In the genomic region with DNA sequence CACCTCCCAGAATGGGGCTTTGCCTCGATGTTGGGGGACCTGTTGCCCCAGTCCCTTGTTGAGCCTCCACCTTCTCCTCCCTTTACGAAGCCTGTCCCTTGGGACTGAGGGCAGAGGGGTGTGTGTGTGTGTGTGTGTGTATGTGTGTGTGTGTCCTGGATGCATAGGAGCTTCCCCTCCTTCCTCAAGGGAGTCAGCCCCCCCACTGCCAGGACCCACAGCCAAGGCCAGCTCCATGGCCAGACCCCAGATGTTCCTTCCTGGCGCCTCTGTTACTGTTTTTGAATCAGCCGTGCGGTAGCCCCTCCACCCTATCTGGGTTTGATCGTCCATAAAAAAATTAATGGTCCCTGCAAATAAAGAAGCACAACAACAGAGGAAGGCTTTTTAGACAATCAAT, we compare ENCODE assay signal across 23 cellular contexts. TPM values are rescaled to one million over a fixed set of nuclear protein-coding genes. Genes with fewer than 3 reads are reported as not detected.
DNase-seq lines count a peak whose midpoint lies in the region; ATAC-seq, FAIRE-seq and TF ChIP-seq lines count a peak whose summit lies in the region.
"Had no signal": no experiment of that assay in that cellular context is flagged by ENCODE, and none has a peak within 500 bp of the region (broad histone marks: within the 10 kb centered on the region; RNA-seq: fewer than 3 reads in every experiment).

No MANE protein-coding gene starts in this region.

- CTCF ChIA-PET in HepG2 (lab: Yijun Ruan, JAX; ENCODE audit: low intra/inter-chr PET ratio, low total read pairs), result no interaction called here

- H3K79me2 ChIP-seq in Loucy (ENCODE audit: insufficient read depth, low read length) (no peaks in the 10 kb centered on the region), HepG2 (ENCODE audit: insufficient read depth, low read length) (no peaks in the 10 kb centered on the region)

- H3K4me2 ChIP-seq in Loucy (ENCODE audit: low read depth, low read length, poor library complexity, severe bottlenecking) (no peak overlapping the region), HepG2 (ENCODE audit: low read depth, low read length) (no peak overlapping the region)
- H3K4me2 ChIP-seq: KMS-11 had no signal

- TF ChIP-seq EP300 in HepG2 (IDR thresholded peaks at IDR 0.05; ENCODE audit: low read depth in 2 of 2, low read length in 2 of 2) (no peak), HepG2 (CRISPR knock-in tag; IDR thresholded peaks at IDR 0.05; ENCODE audit: borderline replicate concordance) (no peak)

- H3K36me3 ChIP-seq in Loucy (ENCODE audit: insufficient read depth, low read length) (no peaks in the 10 kb centered on the region), kidney (ENCODE audit: control insufficient read depth in 1 of 2, insufficient read depth in 2 of 2, low read length in 2 of 2) (no peaks in the 10 kb centered on the region), HepG2 (replicated peaks in 1 of 2; ENCODE audit: control insufficient read depth in 1 of 2, insufficient read depth in 2 of 2, low read length in 2 of 2) (no peaks in the 10 kb centered on the region)
- H3K36me3 ChIP-seq: SJSA1 had no signal

- H2AFZ ChIP-seq in Loucy (ENCODE audit: low read length), result no peak overlapping the region
- H2AFZ ChIP-seq in HepG2 (ENCODE audit: low read length), result no peak overlapping the region

- no peak for ATAC-seq in natural killer cell treated with Interleukin-12 subunit alpha and Interleukin-12 subunit beta and Interleukin-15 and Interleukin-18, amount 100 ng/mL, for 72 hours
- ATAC-seq in natural killer cell, result no peak
- ATAC-seq in HepG2, result no peak
- ATAC-seq in GM19452 (IDR thresholded peaks at IDR 0.05; ENCODE audit: unreplicated experiment), result no peak
- ATAC-seq: CD8-positive, alpha-beta T cell; HCT116 had no signal

- TF ChIP-seq CTCF in natural killer cell (IDR thresholded peaks at IDR 0.05) (no peak), Loucy (conservative IDR thresholded peaks at IDR 0.05; ENCODE audit: low read length) (no peak), kidney (IDR thresholded peaks at IDR 0.05; ENCODE audit: borderline replicate concordance, extremely low read depth, insufficient read depth) (no peak), HepG2 (CRISPR knock-in tag; IDR thresholded peaks at IDR 0.05) (no peak)

- 58% methylated on average over 5 of the region's 6 CpGs for WGBS in HepG2 (ENCODE audit: low lambda C conversion rate)

- H3K4me3 ChIP-seq in Loucy (ENCODE audit: low read length, poor library complexity, severe bottlenecking) (no peak overlapping the region), kidney (ENCODE audit: low read length in 2 of 2) (no peak overlapping the region), HepG2 (replicated peaks in 1 of 3; ENCODE audit: insufficient read depth in 1 of 3, low read depth in 2 of 3, low read length in 3 of 3) (no peak overlapping the region)
- H3K4me3 ChIP-seq: SJSA1 had no signal

- H3K27me3 ChIP-seq in Loucy (ENCODE audit: insufficient read depth, low read length, poor library complexity, severe bottlenecking) (no peaks in the 10 kb centered on the region), HepG2 (ENCODE audit: control insufficient read depth in 1 of 2, insufficient read depth in 2 of 2, low read length in 2 of 2) (peaks cover 8 to 51% of the 10 kb centered on the region in 2 experiments; a peak in 4 of 5 replicates)
- H3K27me3 ChIP-seq: SJSA1 had no signal

- POLR2A ChIA-PET in HepG2 (lab: Yijun Ruan, JAX), result no interaction called here

- TF ChIP-seq POLR2A in HepG2 (IDR thresholded peaks at IDR 0.05; ENCODE audit: insufficient read depth in 1 of 2, low read depth in 2 of 2, low read length in 2 of 2), result no peak

- H3K9me3 ChIP-seq in Loucy (ENCODE audit: insufficient read depth, low read depth, low read length), result no peaks in the 10 kb centered on the region
- no peaks in the 10 kb centered on the region for H3K9me3 ChIP-seq in kidney (ENCODE audit: control insufficient read depth in 1 of 2, low read length in 2 of 2)
- no peaks in the 10 kb centered on the region for H3K9me3 ChIP-seq in HepG2 (ENCODE audit: low read length)
- H3K9me3 ChIP-seq: SJSA1 had no signal

- no peaks in the 10 kb centered on the region for H3K9me2 ChIP-seq in Loucy (replicated peaks; ENCODE audit: low read depth, low read length)

- H3K4me1 Mint-ChIP-seq in natural killer cell treated with Interleukin-12 subunit alpha and Interleukin-12 subunit beta and Interleukin-15 and Interleukin-18, amount 100 ng/mL, for 72 hours (ENCODE audit: low read depth in 2 of 2), result peaks cover 0 to 8% of the 10 kb centered on the region in 2 donors
- peaks cover 0 to 10% of the 10 kb centered on the region in 2 donors for H3K4me1 Mint-ChIP-seq in natural killer cell

- H3K27ac ChIP-seq in kidney (ENCODE audit: low read depth in 2 of 2, low read length in 2 of 2), result no peak overlapping the region
- H3K27ac ChIP-seq in HepG2 (ENCODE audit: extremely low read length, insufficient read depth, low read length), result no peak overlapping the region
- H3K27ac ChIP-seq: KMS-11, SJSA1 had no signal

- DNase-seq in natural killer cell treated with Interleukin-12 subunit alpha and Interleukin-12 subunit beta and Interleukin-15 and Interleukin-18, amount 100 ng/mL, for 72 hours (ENCODE audit: low spot score), result peak; percentile 18
- DNase-seq in natural killer cell (no peak), kidney (peak; percentile 35), retina (peak; percentile 27), HepG2 (ENCODE audit: low spot score) (no peak)
- no peak for DNase-seq in activated T-cell treated with anti-CD3 and anti-CD28 coated beads, Interleukin-2, amount 50 U/mL, for 1 hour
- DNase-seq: CD8-positive, alpha-beta T cell; GOT3; IMR-90; MV-4-11; NCI-H1694 treated with DMSO at 0.1 percent for 48 hours; NCI-H226; NK-92 treated with Interleukin-12 subunit alpha and Interleukin-12 subunit beta, amount 100 ng/mL, for 24 hours had no signal

- H3F3A ChIP-seq in Loucy (ENCODE audit: low read depth), result no peaks in the 10 kb centered on the region

- H3K9me3 Mint-ChIP-seq in natural killer cell treated with Interleukin-12 subunit alpha and Interleukin-12 subunit beta and Interleukin-15 and Interleukin-18, amount 100 ng/mL, for 72 hours, result no peaks in the 10 kb centered on the region
- H3K9me3 Mint-ChIP-seq in natural killer cell, result no peaks in the 10 kb centered on the region
- H3K9me3 Mint-ChIP-seq: CD8-positive, alpha-beta T cell had no signal

- TF ChIP-seq RAD21 in HepG2 (CRISPR knock-in tag; IDR thresholded peaks at IDR 0.05), result no peak

- H3K4me3 Mint-ChIP-seq in natural killer cell treated with Interleukin-12 subunit alpha and Interleukin-12 subunit beta and Interleukin-15 and Interleukin-18, amount 100 ng/mL, for 72 hours, result no peak overlapping the region
- H3K4me3 Mint-ChIP-seq in natural killer cell, result no peak overlapping the region
- H3K4me3 Mint-ChIP-seq: CD8-positive, alpha-beta T cell had no signal

- no peaks in the 10 kb centered on the region for H3K36me3 Mint-ChIP-seq in natural killer cell treated with Interleukin-12 subunit alpha and Interleukin-12 subunit beta and Interleukin-15 and Interleukin-18, amount 100 ng/mL, for 72 hours
- H3K36me3 Mint-ChIP-seq in natural killer cell, result no peaks in the 10 kb centered on the region
- H3K36me3 Mint-ChIP-seq: CD8-positive, alpha-beta T cell had no signal

- H3K9ac ChIP-seq in Loucy (ENCODE audit: low read depth, low read length, poor library complexity, severe bottlenecking) (peak overlapping the region; percentile 18), kidney (ENCODE audit: low read length in 2 of 2) (no peak overlapping the region), HepG2 (ENCODE audit: insufficient read depth, low read depth, low read length) (no peak overlapping the region)
- H3K9ac ChIP-seq: KMS-11 had no signal

- in situ Hi-C loops in HepG2 (cut with HindIII; ENCODE audit: extremely low pct_ligation_motif_present, low pct_unique_long_range_greater_than_20kb), result no loop called here

- BruUV-seq in HepG2 (replicated peaks; lab: Mats Ljungman, UMichigan), result no TSS peak

- no peak overlapping the region for H3K27ac Mint-ChIP-seq in natural killer cell treated with Interleukin-12 subunit alpha and Interleukin-12 subunit beta and Interleukin-15 and Interleukin-18, amount 100 ng/mL, for 72 hours
- H3K27ac Mint-ChIP-seq in natural killer cell, result no peak overlapping the region
- H3K27ac Mint-ChIP-seq: CD8-positive, alpha-beta T cell had no signal

- no peaks in the 10 kb centered on the region for H3K27me3 Mint-ChIP-seq in natural killer cell treated with Interleukin-12 subunit alpha and Interleukin-12 subunit beta and Interleukin-15 and Interleukin-18, amount 100 ng/mL, for 72 hours
- no peaks in the 10 kb centered on the region for H3K27me3 Mint-ChIP-seq in natural killer cell (ENCODE audit: low read depth in 2 of 2)

- intact Hi-C loops in natural killer cell (cut with micrococcal nuclease) (no loop called here), kidney (cut with DNase I) (no loop called here), HepG2 (cut with micrococcal nuclease; ENCODE audit: unreplicated experiment) (no loop called here)

- H4K20me1 ChIP-seq in Loucy (ENCODE audit: insufficient read depth, low read length, poor library complexity, severe bottlenecking) (no peaks in the 10 kb centered on the region), HepG2 (ENCODE audit: insufficient read depth, low read length) (no peaks in the 10 kb centered on the region)

- H3K4me1 ChIP-seq in Loucy (ENCODE audit: insufficient read depth, low read length, poor library complexity, severe bottlenecking), result peaks cover 42% of the 10 kb centered on the region
- peaks cover 0 to 2% of the 10 kb centered on the region in 2 donors for H3K4me1 ChIP-seq in kidney (ENCODE audit: control insufficient read depth in 1 of 2, insufficient read depth in 1 of 2, low read depth in 1 of 2, low read length in 2 of 2)
- peaks cover 37% of the 10 kb centered on the region for H3K4me1 ChIP-seq in HepG2 (ENCODE audit: insufficient read depth, low read length)

- FAIRE-seq in kidney (lab: Jason Lieb, UNC) (no peak), HepG2 (lab: Jason Lieb, UNC) (no peak)
- FAIRE-seq: G401.6, GM12892, HTR-8/SVneo, RCC 7860 had no signal

RNA-seq across cellular contexts. Expression of gene DOK4, which starts 17.7 kb away (rescaled TPM):
- total RNA-seq in natural killer cell treated with Interleukin-12 subunit alpha and Interleukin-12 subunit beta and Interleukin-15 and Interleukin-18, amount 100 ng/mL, for 72 hours, result 1 to 10 TPM; 4.2 to 6.5 TPM
- total RNA-seq in natural killer cell (1 to 10 TPM in 2 of 3 donors, under 1 TPM in 1; 0.75 to 2.5 (median 1.5) TPM), kidney (63.7 TPM), HepG2 (2016; rRNA removed; fragmentation: Illumina TruSeq; extraction: Trizol) (52.7 and 55.5 TPM in 2 replicates)
- polyA plus RNA-seq in kidney (ENCODE audit: insufficient read depth, low read depth, low replicate concordance) (57.2 TPM), HepG2 (2011; rRNA removed) (70.0 and 92.5 TPM in 2 replicates)
- 23.8 and 26.8 TPM in 2 replicates for total RNA-seq in HepG2 (2016; cell fraction: cytosol; rRNA removed; fragmentation: Illumina TruSeq; extraction: Trizol; ENCODE audit: low read depth)
- 51.4 and 51.5 TPM in 2 replicates for total RNA-seq in HepG2 (2016; cell fraction: insoluble cytoplasmic fraction; rRNA removed; fragmentation: Illumina TruSeq; extraction: Trizol)
- total RNA-seq in HepG2 (2016; cell fraction: membrane; rRNA removed; fragmentation: Illumina TruSeq; extraction: Trizol), result 58.5 and 70.1 TPM in 2 replicates
- 32.8 and 34.6 TPM in 2 replicates for total RNA-seq in HepG2 (2016; cell fraction: nucleus; rRNA removed; fragmentation: Illumina TruSeq; extraction: Trizol)
- polyA plus RNA-seq in HepG2 (2011; cell fraction: cytosol; rRNA removed), result 59.9 and 66.8 TPM in 2 replicates
- 136 and 138 TPM in 2 replicates for polyA plus RNA-seq in HepG2 (2011; cell fraction: nucleus; rRNA removed)
- 41.9 and 45.8 TPM in 2 replicates for polyA plus RNA-seq in HepG2 (2012)
- 31.1 and 35.0 TPM in 2 replicates for polyA plus RNA-seq in HepG2 (2016; cell fraction: cytosol; fragmentation: Illumina TruSeq; extraction: Trizol; ENCODE audit: low read depth)
- 59.2 and 63.5 TPM in 2 replicates for polyA plus RNA-seq in HepG2 (2016; cell fraction: insoluble cytoplasmic fraction; fragmentation: Illumina TruSeq; extraction: Trizol; ENCODE audit: low read depth)
- 57.7 and 60.6 TPM in 2 replicates for polyA plus RNA-seq in HepG2 (2016; cell fraction: membrane; fragmentation: Illumina TruSeq; extraction: Trizol; ENCODE audit: low read depth)
- 72.2 and 73.9 TPM in 2 replicates for polyA plus RNA-seq in HepG2 (2016; cell fraction: nucleus; fragmentation: Illumina TruSeq; extraction: Trizol; ENCODE audit: insufficient read depth, low read depth)
- 45.3 and 104 TPM in 2 replicates for polyA minus RNA-seq in HepG2 (2011; rRNA and poly(A)+ RNA removed; ENCODE audit: low replicate concordance)
- 28.8 and 30.7 TPM in 2 replicates for polyA minus RNA-seq in HepG2 (2011; cell fraction: cytosol; rRNA and poly(A)+ RNA removed)
- 20.1 and 26.6 TPM in 2 replicates for polyA minus RNA-seq in HepG2 (2011; cell fraction: nucleus; rRNA and poly(A)+ RNA removed)

RNA-seq across cellular contexts. Expression of gene CCDC102A, which starts 32.4 kb away (rescaled TPM):
- 10 to 100 TPM; 13.9 to 21.5 TPM for total RNA-seq in natural killer cell treated with Interleukin-12 subunit alpha and Interleukin-12 subunit beta and Interleukin-15 and Interleukin-18, amount 100 ng/mL, for 72 hours
- total RNA-seq in natural killer cell (10 to 100 TPM; 15.5 to 24.4 (median 17.1) TPM), kidney (11.9 TPM), HepG2 (2016; rRNA removed; fragmentation: Illumina TruSeq; extraction: Trizol) (0.91 and 2.1 TPM in 2 replicates)
- polyA plus RNA-seq in kidney (ENCODE audit: insufficient read depth, low read depth, low replicate concordance) (5.7 TPM), HepG2 (2011; rRNA removed) (2.7 and 2.8 TPM in 2 replicates)
- 0.71 TPM in 2 replicates for total RNA-seq in HepG2 (2016; cell fraction: cytosol; rRNA removed; fragmentation: Illumina TruSeq; extraction: Trizol; ENCODE audit: low read depth)
- total RNA-seq in HepG2 (2016; cell fraction: insoluble cytoplasmic fraction; rRNA removed; fragmentation: Illumina TruSeq; extraction: Trizol), result 1.1 and 2.8 TPM in 2 replicates
- 1.1 and 1.3 TPM in 2 replicates for total RNA-seq in HepG2 (2016; cell fraction: membrane; rRNA removed; fragmentation: Illumina TruSeq; extraction: Trizol)
- 0.41 and 1.0 TPM in 2 replicates for total RNA-seq in HepG2 (2016; cell fraction: nucleus; rRNA removed; fragmentation: Illumina TruSeq; extraction: Trizol)
- 2.3 and 3.2 TPM in 2 replicates for polyA plus RNA-seq in HepG2 (2011; cell fraction: cytosol; rRNA removed)
- 2.6 and 2.8 TPM in 2 replicates for polyA plus RNA-seq in HepG2 (2011; cell fraction: nucleus; rRNA removed)
- 0.34 and 1.0 TPM in 2 replicates for polyA plus RNA-seq in HepG2 (2012)
- polyA plus RNA-seq in HepG2 (2016; cell fraction: cytosol; fragmentation: Illumina TruSeq; extraction: Trizol; ENCODE audit: low read depth), result 0.34 and 0.49 TPM in 2 replicates
- polyA plus RNA-seq in HepG2 (2016; cell fraction: insoluble cytoplasmic fraction; fragmentation: Illumina TruSeq; extraction: Trizol; ENCODE audit: low read depth), result 1.2 TPM in 2 replicates
- polyA plus RNA-seq in HepG2 (2016; cell fraction: membrane; fragmentation: Illumina TruSeq; extraction: Trizol; ENCODE audit: low read depth), result 0.51 and 0.64 TPM in 2 replicates
- 1.7 and 2.5 TPM in 2 replicates for polyA plus RNA-seq in HepG2 (2016; cell fraction: nucleus; fragmentation: Illumina TruSeq; extraction: Trizol; ENCODE audit: insufficient read depth, low read depth)
- polyA minus RNA-seq in HepG2 (2011; rRNA and poly(A)+ RNA removed; ENCODE audit: low replicate concordance), result 2.1 and 2.5 TPM in 2 replicates
- polyA minus RNA-seq in HepG2 (2011; cell fraction: cytosol; rRNA and poly(A)+ RNA removed), result 0.69 and 1.1 TPM in 2 replicates
- polyA minus RNA-seq in HepG2 (2011; cell fraction: nucleus; rRNA and poly(A)+ RNA removed), result 0.87 and 1.0 TPM in 2 replicates

RNA-seq across cellular contexts. Expression of gene ADGRG5, which starts 38.4 kb away (rescaled TPM):
- total RNA-seq in natural killer cell treated with Interleukin-12 subunit alpha and Interleukin-12 subunit beta and Interleukin-15 and Interleukin-18, amount 100 ng/mL, for 72 hours, result 10 to 100 TPM; 86.8 to 95.0 TPM
- 100 to 1,000 TPM in 1 of 3 donors, 10 to 100 TPM in 2; 83.2 to 118 (median 94.5) TPM for total RNA-seq in natural killer cell
- total RNA-seq in kidney, result 2.2 TPM
- 0.15 TPM for polyA plus RNA-seq in kidney (ENCODE audit: insufficient read depth, low read depth, low replicate concordance)
- total RNA-seq in HepG2 (2016; rRNA removed; fragmentation: Illumina TruSeq; extraction: Trizol), result not detected in 2 replicates
- total RNA-seq in HepG2 (2016; cell fraction: cytosol; rRNA removed; fragmentation: Illumina TruSeq; extraction: Trizol; ENCODE audit: low read depth), result not detected in 2 replicates
- not detected in 2 replicates for total RNA-seq in HepG2 (2016; cell fraction: insoluble cytoplasmic fraction; rRNA removed; fragmentation: Illumina TruSeq; extraction: Trizol)
- not detected in 2 replicates for total RNA-seq in HepG2 (2016; cell fraction: membrane; rRNA removed; fragmentation: Illumina TruSeq; extraction: Trizol)
- not detected in 2 replicates for total RNA-seq in HepG2 (2016; cell fraction: nucleus; rRNA removed; fragmentation: Illumina TruSeq; extraction: Trizol)
- polyA plus RNA-seq in HepG2 (2011; rRNA removed), result 0.01 TPM in 1 of 2 replicates, not detected in the other
- polyA plus RNA-seq in HepG2 (2011; cell fraction: cytosol; rRNA removed), result 0.03 TPM in 1 of 2 replicates, not detected in the other
- 0.06 TPM in 1 of 2 replicates, not detected in the other for polyA plus RNA-seq in HepG2 (2011; cell fraction: nucleus; rRNA removed)
- polyA plus RNA-seq in HepG2 (2012), result 0.27 and 0.35 TPM in 2 replicates
- not detected in 2 replicates for polyA plus RNA-seq in HepG2 (2016; cell fraction: cytosol; fragmentation: Illumina TruSeq; extraction: Trizol; ENCODE audit: low read depth)
- not detected in 2 replicates for polyA plus RNA-seq in HepG2 (2016; cell fraction: insoluble cytoplasmic fraction; fragmentation: Illumina TruSeq; extraction: Trizol; ENCODE audit: low read depth)
- not detected in 2 replicates for polyA plus RNA-seq in HepG2 (2016; cell fraction: membrane; fragmentation: Illumina TruSeq; extraction: Trizol; ENCODE audit: low read depth)
- not detected in 2 replicates for polyA plus RNA-seq in HepG2 (2016; cell fraction: nucleus; fragmentation: Illumina TruSeq; extraction: Trizol; ENCODE audit: insufficient read depth, low read depth)
- 0.12 TPM in 1 of 2 replicates, not detected in the other for polyA minus RNA-seq in HepG2 (2011; rRNA and poly(A)+ RNA removed; ENCODE audit: low replicate concordance)
- not detected in 2 replicates for polyA minus RNA-seq in HepG2 (2011; cell fraction: cytosol; rRNA and poly(A)+ RNA removed)
- polyA minus RNA-seq in HepG2 (2011; cell fraction: nucleus; rRNA and poly(A)+ RNA removed), result not detected in 2 replicates
- total RNA-seq: Daoy, IMR-90, SJSA1 had no signal
- polyA plus RNA-seq: IMR-90 had no signal

RNA-seq across cellular contexts. Expression of gene POLR2C, which starts 41.5 kb away (rescaled TPM):
- 10 to 100 TPM; 63.8 to 85.4 TPM for total RNA-seq in natural killer cell treated with Interleukin-12 subunit alpha and Interleukin-12 subunit beta and Interleukin-15 and Interleukin-18, amount 100 ng/mL, for 72 hours
- 10 to 100 TPM; 55.4 to 71.2 (median 66.7) TPM for total RNA-seq in natural killer cell
- total RNA-seq in kidney, result 58.9 TPM
- polyA plus RNA-seq in kidney (ENCODE audit: insufficient read depth, low read depth, low replicate concordance), result 68.9 TPM
- 104 and 146 TPM in 2 replicates for total RNA-seq in HepG2 (2016; rRNA removed; fragmentation: Illumina TruSeq; extraction: Trizol)
- 18.6 and 24.2 TPM in 2 replicates for total RNA-seq in HepG2 (2016; cell fraction: cytosol; rRNA removed; fragmentation: Illumina TruSeq; extraction: Trizol; ENCODE audit: low read depth)
- total RNA-seq in HepG2 (2016; cell fraction: insoluble cytoplasmic fraction; rRNA removed; fragmentation: Illumina TruSeq; extraction: Trizol), result 103 and 154 TPM in 2 replicates
- total RNA-seq in HepG2 (2016; cell fraction: membrane; rRNA removed; fragmentation: Illumina TruSeq; extraction: Trizol), result 49.1 and 55.4 TPM in 2 replicates
- total RNA-seq in HepG2 (2016; cell fraction: nucleus; rRNA removed; fragmentation: Illumina TruSeq; extraction: Trizol), result 54.3 and 64.6 TPM in 2 replicates
- polyA plus RNA-seq in HepG2 (2011; rRNA removed), result 199 and 216 TPM in 2 replicates
- polyA plus RNA-seq in HepG2 (2011; cell fraction: cytosol; rRNA removed), result 226 and 249 TPM in 2 replicates
- polyA plus RNA-seq in HepG2 (2011; cell fraction: nucleus; rRNA removed), result 143 and 144 TPM in 2 replicates
- polyA plus RNA-seq in HepG2 (2012), result 72.5 and 84.4 TPM in 2 replicates
- 18.7 and 20.9 TPM in 2 replicates for polyA plus RNA-seq in HepG2 (2016; cell fraction: cytosol; fragmentation: Illumina TruSeq; extraction: Trizol; ENCODE audit: low read depth)
- polyA plus RNA-seq in HepG2 (2016; cell fraction: insoluble cytoplasmic fraction; fragmentation: Illumina TruSeq; extraction: Trizol; ENCODE audit: low read depth), result 169 and 175 TPM in 2 replicates
- 41.6 and 42.2 TPM in 2 replicates for polyA plus RNA-seq in HepG2 (2016; cell fraction: membrane; fragmentation: Illumina TruSeq; extraction: Trizol; ENCODE audit: low read depth)
- polyA plus RNA-seq in HepG2 (2016; cell fraction: nucleus; fragmentation: Illumina TruSeq; extraction: Trizol; ENCODE audit: insufficient read depth, low read depth), result 94.8 and 102 TPM in 2 replicates
- polyA minus RNA-seq in HepG2 (2011; rRNA and poly(A)+ RNA removed; ENCODE audit: low replicate concordance), result 302 and 354 TPM in 2 replicates
- polyA minus RNA-seq in HepG2 (2011; cell fraction: cytosol; rRNA and poly(A)+ RNA removed), result 134 and 135 TPM in 2 replicates
- polyA minus RNA-seq in HepG2 (2011; cell fraction: nucleus; rRNA and poly(A)+ RNA removed), result 124 and 139 TPM in 2 replicates

RNA-seq across cellular contexts. Expression of gene COQ9, which starts 56.7 kb away (rescaled TPM):
- total RNA-seq in natural killer cell treated with Interleukin-12 subunit alpha and Interleukin-12 subunit beta and Interleukin-15 and Interleukin-18, amount 100 ng/mL, for 72 hours, result 10 to 100 TPM; 34.2 to 42.9 TPM
- total RNA-seq in natural killer cell (10 to 100 TPM; 16.9 to 30.2 (median 18.3) TPM), kidney (78.0 TPM), HepG2 (2016; rRNA removed; fragmentation: Illumina TruSeq; extraction: Trizol) (57.5 and 62.0 TPM in 2 replicates)
- polyA plus RNA-seq in kidney (ENCODE audit: insufficient read depth, low read depth, low replicate concordance) (200 TPM), HepG2 (2011; rRNA removed) (104 and 108 TPM in 2 replicates)
- total RNA-seq in HepG2 (2016; cell fraction: cytosol; rRNA removed; fragmentation: Illumina TruSeq; extraction: Trizol; ENCODE audit: low read depth), result 12.2 and 13.5 TPM in 2 replicates
- total RNA-seq in HepG2 (2016; cell fraction: insoluble cytoplasmic fraction; rRNA removed; fragmentation: Illumina TruSeq; extraction: Trizol), result 57.7 and 61.8 TPM in 2 replicates
- total RNA-seq in HepG2 (2016; cell fraction: membrane; rRNA removed; fragmentation: Illumina TruSeq; extraction: Trizol), result 29.6 and 29.7 TPM in 2 replicates
- 48.3 and 49.8 TPM in 2 replicates for total RNA-seq in HepG2 (2016; cell fraction: nucleus; rRNA removed; fragmentation: Illumina TruSeq; extraction: Trizol)
- 77.6 and 88.3 TPM in 2 replicates for polyA plus RNA-seq in HepG2 (2011; cell fraction: cytosol; rRNA removed)
- 174 and 196 TPM in 2 replicates for polyA plus RNA-seq in HepG2 (2011; cell fraction: nucleus; rRNA removed)
- polyA plus RNA-seq in HepG2 (2012), result 35.1 and 40.7 TPM in 2 replicates
- polyA plus RNA-seq in HepG2 (2016; cell fraction: cytosol; fragmentation: Illumina TruSeq; extraction: Trizol; ENCODE audit: low read depth), result 7.1 and 7.4 TPM in 2 replicates
- polyA plus RNA-seq in HepG2 (2016; cell fraction: insoluble cytoplasmic fraction; fragmentation: Illumina TruSeq; extraction: Trizol; ENCODE audit: low read depth), result 56.0 and 60.7 TPM in 2 replicates
- 17.9 and 18.7 TPM in 2 replicates for polyA plus RNA-seq in HepG2 (2016; cell fraction: membrane; fragmentation: Illumina TruSeq; extraction: Trizol; ENCODE audit: low read depth)
- polyA plus RNA-seq in HepG2 (2016; cell fraction: nucleus; fragmentation: Illumina TruSeq; extraction: Trizol; ENCODE audit: insufficient read depth, low read depth), result 89.6 and 91.0 TPM in 2 replicates
- polyA minus RNA-seq in HepG2 (2011; rRNA and poly(A)+ RNA removed; ENCODE audit: low replicate concordance), result 78.3 and 147 TPM in 2 replicates
- 25.2 and 27.3 TPM in 2 replicates for polyA minus RNA-seq in HepG2 (2011; cell fraction: cytosol; rRNA and poly(A)+ RNA removed)
- polyA minus RNA-seq in HepG2 (2011; cell fraction: nucleus; rRNA and poly(A)+ RNA removed), result 48.0 and 60.5 TPM in 2 replicates

Comparison
In these comparisons a context has a peak if more than half of its experiments do, and no peak if none do; other contexts are left out.
1. DNase-seq: peak in natural killer cell treated with Interleukin-12 subunit alpha and Interleukin-12 subunit beta and Interleukin-15 and Interleukin-18, amount 100 ng/mL, for 72 hours (single experiment), kidney (single experiment) and retina (single experiment); none in natural killer cell (single experiment), activated T-cell treated with anti-CD3 and anti-CD28 coated beads, Interleukin-2, amount 50 U/mL, for 1 hour (single experiment) and HepG2 (single experiment).
2. RNA of gene ADGRG5, which starts 38.4 kb away (total RNA-seq): 86.8 to 95.0 TPM in natural killer cell treated with Interleukin-12 subunit alpha and Interleukin-12 subunit beta and Interleukin-15 and Interleukin-18, amount 100 ng/mL, for 72 hours and 83.2 to 118 TPM in natural killer cell; 2.2 TPM in kidney (single experiment) and not detected in HepG2; every median in the first group is over 10 times any median in the second.